23 cellular contexts compared by ENCODE assay signal in genomic region chr7:77747178-77747577, GRCh38. TPM values are rescaled to one million over a fixed set of nuclear protein-coding genes. Genes with fewer than 3 reads are reported as not detected.
A peak's percentile ranks its signal among the peaks of the same experiment; 100 is the strongest.
DNase-seq lines count a peak whose midpoint lies in the region; ATAC-seq, FAIRE-seq and TF ChIP-seq lines count a peak whose summit lies in the region.
"Had no signal": no experiment of that assay in that cellular context is flagged by ENCODE, and none has a peak within 500 bp of the region (broad histone marks: within the 10 kb centered on the region; RNA-seq: fewer than 3 reads in every experiment).

No MANE protein-coding gene starts in this region.

- H3K4me1 ChIP-seq in CD4-positive, CD25-positive, alpha-beta regulatory T cell (ENCODE audit: control insufficient read depth, insufficient read depth, low read length, poor library complexity, severe bottlenecking), result peaks cover 5% of the 10 kb centered on the region
- peaks cover 6% of the 10 kb centered on the region for H3K4me1 ChIP-seq in DND-41 (ENCODE audit: insufficient read depth, low read length)
- H3K4me1 ChIP-seq in neuronal stem cell (ENCODE audit: control insufficient read depth in 2 of 2, insufficient read depth in 1 of 2, low read depth in 1 of 2, low read length in 2 of 2), result no peaks in the 10 kb centered on the region

- H3K4me3 Mint-ChIP-seq in CD4-positive, CD25-positive, alpha-beta regulatory T cell, result no peak overlapping the region
- H3K4me3 Mint-ChIP-seq: B cell, GM23338 had no signal

- no peak for DNase-seq in CD4-positive, CD25-positive, alpha-beta regulatory T cell
- DNase-seq in DND-41 (no peak), neuronal stem cell (ENCODE audit: low spot score) (no peak), H54 (ENCODE audit: insufficient read length, low spot score) (no peak)
- no peak for DNase-seq in activated effector memory CD4-positive, alpha-beta T cell treated with Interleukin-2 at 50 U/mL for 16 hours
- no peak for DNase-seq in stimulated activated CD4-positive, alpha-beta T cell treated with anti-CD3 and anti-CD28 coated beads, Interleukin-2, amount 100 ng/mL, for 24 hours
- DNase-seq: ACHN, GF-D8, IMR-90, Kasumi-1, MM.1S, NCI-H1105 treated with DMSO at 0.1 percent for 48 hours, NCI-H1694 treated with DMSO at 0.1 percent for 48 hours, NCI-H2107, NCI-H2227 treated with DMSO at 0.1 percent for 48 hours, NCI-H524, Peyer's patch had no signal

- H3K4me2 ChIP-seq in DND-41 (ENCODE audit: insufficient read depth, low read length) (no peak overlapping the region), neuronal stem cell (ENCODE audit: insufficient read depth, low read length, poor library complexity, severe bottlenecking) (no peak overlapping the region)
- H3K4me2 ChIP-seq: GM23338 had no signal

- TF ChIP-seq POLR2A in H54 (IDR thresholded peaks at IDR 0.05; ENCODE audit: low read depth, low read length), result no peak

- H3K9me3 ChIP-seq in CD4-positive, CD25-positive, alpha-beta regulatory T cell (ENCODE audit: control insufficient read depth in 2 of 2, low read length in 2 of 2), result no peaks in the 10 kb centered on the region
- H3K9me3 ChIP-seq in DND-41 (ENCODE audit: insufficient read depth, low read length, severe bottlenecking) (no peaks in the 10 kb centered on the region), neuronal stem cell (replicated peaks in 1 of 2; ENCODE audit: control insufficient read depth in 2 of 2, insufficient read depth in 1 of 2, low read depth in 1 of 2, low read length in 2 of 2) (no peaks in the 10 kb centered on the region)
- H3K9me3 ChIP-seq: Peyer's patch had no signal

- H2AK5ac ChIP-seq in neuronal stem cell (ENCODE audit: low read depth, low read length), result no peak overlapping the region

- no peak overlapping the region for H3K9ac ChIP-seq in DND-41 (ENCODE audit: low read depth, low read length)
- H3K9ac ChIP-seq in neuronal stem cell (ENCODE audit: low read depth, low read length, poor library complexity), result no peak overlapping the region

- peaks cover 20% of the 10 kb centered on the region for H3K36me3 ChIP-seq in CD4-positive, CD25-positive, alpha-beta regulatory T cell (ENCODE audit: control insufficient read depth, insufficient read depth, low read length)
- H3K36me3 ChIP-seq in DND-41 (ENCODE audit: insufficient read depth, low read length) (peaks cover 71% of the 10 kb centered on the region), neuronal stem cell (replicated peaks in 1 of 2; ENCODE audit: control insufficient read depth in 2 of 2, insufficient read depth in 2 of 2, low read length in 2 of 2) (peaks cover 0 to 43% of the 10 kb centered on the region in 2 donors)

- no peak for TF ChIP-seq CTCF in DND-41 (IDR thresholded peaks at IDR 0.05; ENCODE audit: borderline replicate concordance, extremely low read depth, low read length, poor library complexity, severe bottlenecking)

- H2AFZ ChIP-seq in DND-41 (ENCODE audit: low read depth, low read length) (no peak overlapping the region), neuronal stem cell (ENCODE audit: low read length) (no peak overlapping the region)
- H2AFZ ChIP-seq: GM23338 had no signal

- H4K91ac ChIP-seq in neuronal stem cell (ENCODE audit: low read depth, low read length, poor library complexity), result no peak overlapping the region

- no peak overlapping the region for H4K8ac ChIP-seq in neuronal stem cell (ENCODE audit: low read depth, low read length)

- H2BK5ac ChIP-seq in neuronal stem cell (ENCODE audit: low read length), result no peak overlapping the region

- WGBS in neuronal stem cell (ENCODE audit: extremely low coverage in 2 of 2, insufficient read length in 2 of 2, insufficient replicate concordance in 1 of 2), 2 donors, result no CpG with 5 or more reads among the region's 2 CpGs

- H3K36me3 Mint-ChIP-seq in CD4-positive, CD25-positive, alpha-beta regulatory T cell, result peaks cover 36% of the 10 kb centered on the region

- H3K79me2 ChIP-seq in DND-41 (ENCODE audit: insufficient read depth, low read length), result peaks cover 87% of the 10 kb centered on the region

- H3K9me3 Mint-ChIP-seq in CD4-positive, CD25-positive, alpha-beta regulatory T cell, result no peaks in the 10 kb centered on the region
- H3K9me3 Mint-ChIP-seq: GM23338 had no signal

- no peak for ATAC-seq in CD4-positive, CD25-positive, alpha-beta regulatory T cell (ENCODE audit: low read depth in 2 of 2)
- ATAC-seq in DND-41 (ENCODE audit: insufficient read depth, low read depth), result no peak; the same call in 2 of the 3 replicates
- ATAC-seq: GM23338, Right ventricle myocardium inferior had no signal

- no peak overlapping the region for H2BK120ac ChIP-seq in neuronal stem cell (ENCODE audit: low read depth, low read length)

- no peak overlapping the region for H2BK15ac ChIP-seq in neuronal stem cell (ENCODE audit: low read length)

- H3K79me1 ChIP-seq in neuronal stem cell (ENCODE audit: low read depth, low read length), result peaks cover 2% of the 10 kb centered on the region

- FAIRE-seq in H54 (lab: Jason Lieb, UNC), result no peak
- FAIRE-seq: GM12891, GM18507 had no signal

- H3K27ac ChIP-seq in CD4-positive, CD25-positive, alpha-beta regulatory T cell (ENCODE audit: insufficient read depth, low read length, poor library complexity, severe bottlenecking), result no peak overlapping the region
- 0 out of 2 replicates have a peak overlapping the region, but pooled peaks have one; percentile 3 for H3K27ac ChIP-seq in DND-41 (ENCODE audit: low read length)
- H3K27ac ChIP-seq in cingulate gyrus (ENCODE audit: low read depth, low read length), result peak overlapping the region; percentile 13
- H3K27ac ChIP-seq in neuronal stem cell (replicated peaks; ENCODE audit: low read length), result no peak overlapping the region
- H3K27ac ChIP-seq: Peyer's patch had no signal

- no peak overlapping the region for H3K18ac ChIP-seq in neuronal stem cell (ENCODE audit: low read length)

- H4K20me1 ChIP-seq in DND-41 (ENCODE audit: insufficient read depth, low read length), result peaks cover 19% of the 10 kb centered on the region; the same call in 1 of the 2 replicates

- H3K27ac Mint-ChIP-seq in CD4-positive, CD25-positive, alpha-beta regulatory T cell, result peak overlapping the region; percentile 52 to 81 (median 53)
- H3K27ac Mint-ChIP-seq: B cell had no signal

- H3K27me3 Mint-ChIP-seq in CD4-positive, CD25-positive, alpha-beta regulatory T cell, result no peaks in the 10 kb centered on the region
- H3K27me3 Mint-ChIP-seq: B cell had no signal

- H3K4me3 ChIP-seq in CD4-positive, CD25-positive, alpha-beta regulatory T cell (ENCODE audit: low read depth, low read length), result no peak overlapping the region
- H3K4me3 ChIP-seq in DND-41 (ENCODE audit: low read depth in 1 of 2, low read length in 2 of 2), result no peak overlapping the region
- H3K4me3 ChIP-seq in neuronal stem cell (ENCODE audit: low read length in 2 of 2), result no peak overlapping the region
- H3K4me3 ChIP-seq: GM23338, Peyer's patch had no signal

- H3K4ac ChIP-seq in neuronal stem cell (ENCODE audit: low read length), result no peak overlapping the region

- H3K23ac ChIP-seq in neuronal stem cell (ENCODE audit: low read depth, low read length, poor library complexity), result peak overlapping the region; percentile 8

- H3K4me1 Mint-ChIP-seq in CD4-positive, CD25-positive, alpha-beta regulatory T cell, result peaks cover 21 to 60% (median 45%) of the 10 kb centered on the region in 4 donors
- H3K4me1 Mint-ChIP-seq: GM23338 had no signal

- no peaks in the 10 kb centered on the region for H3K27me3 ChIP-seq in CD4-positive, CD25-positive, alpha-beta regulatory T cell (ENCODE audit: control insufficient read depth, insufficient read depth, low read length)
- H3K27me3 ChIP-seq in DND-41 (ENCODE audit: insufficient read depth, low read length, poor library complexity) (no peaks in the 10 kb centered on the region), neuronal stem cell (ENCODE audit: control insufficient read depth in 3 of 3, insufficient read depth in 3 of 3, low read depth in 1 of 3, low read length in 3 of 3) (no peaks in the 10 kb centered on the region)
- H3K27me3 ChIP-seq: Peyer's patch had no signal

- H3K14ac ChIP-seq in neuronal stem cell (ENCODE audit: low read length), result no peak overlapping the region

- H2BK12ac ChIP-seq in neuronal stem cell (ENCODE audit: low read length), result no peak overlapping the region

RNA-seq across cellular contexts. Expression of gene RSBN1L, which starts 50.9 kb away (rescaled TPM):
- total RNA-seq in CD4-positive, CD25-positive, alpha-beta regulatory T cell, result 31.8 TPM
- polyA plus RNA-seq in CD4-positive, CD25-positive, alpha-beta regulatory T cell, result 1 to 10 TPM; 7.3 to 9.8 (median 8.0) TPM
- 15.5 TPM for polyA plus RNA-seq in neuronal stem cell (2013, experiment 1 of 2)
- 16.2 TPM for polyA plus RNA-seq in neuronal stem cell (2013, experiment 2 of 2)

RNA-seq across cellular contexts. Expression of gene TMEM60, which starts 51.1 kb away (rescaled TPM):
- 5.2 TPM for total RNA-seq in CD4-positive, CD25-positive, alpha-beta regulatory T cell
- 10 to 100 TPM; 32.3 to 76.0 (median 55.9) TPM for polyA plus RNA-seq in CD4-positive, CD25-positive, alpha-beta regulatory T cell
- polyA plus RNA-seq in neuronal stem cell (2013, experiment 1 of 2), result 36.4 TPM
- polyA plus RNA-seq in neuronal stem cell (2013, experiment 2 of 2), result 36.2 TPM

RNA-seq across cellular contexts. Expression of gene PHTF2, which starts 51.4 kb away (rescaled TPM):
- total RNA-seq in CD4-positive, CD25-positive, alpha-beta regulatory T cell, result 77.9 TPM
- 10 to 100 TPM; 25.0 to 32.3 (median 28.7) TPM for polyA plus RNA-seq in CD4-positive, CD25-positive, alpha-beta regulatory T cell
- 22.0 TPM for polyA plus RNA-seq in neuronal stem cell (2013, experiment 1 of 2)
- polyA plus RNA-seq in neuronal stem cell (2013, experiment 2 of 2), result 21.6 TPM

Comparison
In these comparisons a context has a peak if more than half of its experiments do, and no peak if none do; other contexts are left out.
1. H3K27ac ChIP-seq: peak in DND-41 (single experiment) and cingulate gyrus (single experiment); none in CD4-positive, CD25-positive, alpha-beta regulatory T cell (single experiment) and neuronal stem cell (single experiment).